Comparison of ENCODE assay signal across 2 cellular contexts in the genomic region with DNA sequence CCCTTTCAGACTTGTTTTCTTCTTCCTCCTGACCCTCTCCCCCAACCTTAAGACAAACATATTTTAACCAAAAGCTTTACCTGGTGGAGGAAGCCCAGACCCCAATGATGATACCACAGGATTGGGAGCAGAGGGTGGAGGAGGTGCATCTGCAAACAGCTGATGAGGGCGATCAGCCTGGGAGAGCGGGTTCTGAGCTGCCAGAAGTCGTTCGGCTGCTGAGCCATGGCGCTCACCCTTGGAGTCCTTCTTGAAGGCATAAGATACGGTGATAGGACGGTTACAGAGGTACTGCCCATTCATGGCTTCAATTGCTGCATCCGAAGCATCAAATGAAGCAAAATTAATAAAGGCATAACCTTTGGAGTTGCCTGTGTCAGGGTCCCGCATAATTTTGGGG.
TF ChIP-seq lines count a peak whose summit lies in the region.

No MANE protein-coding gene starts in this region.

TF ChIP-seq in SK-N-SH, 30 proteins besides CTCF, POLR2A, EP300 and RAD21:
- TF ChIP-seq FOXM1 (IDR thresholded peaks at IDR 0.05; ENCODE audit: low read depth) (no peak), POLR2AphosphoS5 (IDR thresholded peaks at IDR 0.05; ENCODE audit: low read depth, low read length) (no peak), JUND (IDR thresholded peaks at IDR 0.05) (no peak), SMC3 (IDR thresholded peaks at IDR 0.05; ENCODE audit: low read depth, low read length) (no peak), NFIC (IDR thresholded peaks at IDR 0.05; ENCODE audit: borderline replicate concordance) (no peak), GABPA (IDR thresholded peaks at IDR 0.05; ENCODE audit: low read depth) (no peak), YY1 (IDR thresholded peaks at IDR 0.05; ENCODE audit: low read depth) (no peak), MXI1 (IDR thresholded peaks at IDR 0.05; ENCODE audit: low read depth, low read length) (no peak)
- TF ChIP-seq, protein P1, sequence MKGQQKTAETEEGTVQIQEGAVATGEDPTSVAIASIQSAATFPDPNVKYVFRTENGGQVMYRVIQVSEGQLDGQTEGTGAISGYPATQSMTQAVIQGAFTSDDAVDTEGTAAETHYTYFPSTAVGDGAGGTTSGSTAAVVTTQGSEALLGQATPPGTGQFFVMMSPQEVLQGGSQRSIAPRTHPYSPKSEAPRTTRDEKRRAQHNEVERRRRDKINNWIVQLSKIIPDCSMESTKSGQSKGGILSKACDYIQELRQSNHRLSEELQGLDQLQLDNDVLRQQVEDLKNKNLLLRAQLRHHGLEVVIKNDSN (IDR thresholded peaks at IDR 0.05; ENCODE audit: borderline replicate concordance, low read depth): no peak
- TF ChIP-seq, protein P2, sequence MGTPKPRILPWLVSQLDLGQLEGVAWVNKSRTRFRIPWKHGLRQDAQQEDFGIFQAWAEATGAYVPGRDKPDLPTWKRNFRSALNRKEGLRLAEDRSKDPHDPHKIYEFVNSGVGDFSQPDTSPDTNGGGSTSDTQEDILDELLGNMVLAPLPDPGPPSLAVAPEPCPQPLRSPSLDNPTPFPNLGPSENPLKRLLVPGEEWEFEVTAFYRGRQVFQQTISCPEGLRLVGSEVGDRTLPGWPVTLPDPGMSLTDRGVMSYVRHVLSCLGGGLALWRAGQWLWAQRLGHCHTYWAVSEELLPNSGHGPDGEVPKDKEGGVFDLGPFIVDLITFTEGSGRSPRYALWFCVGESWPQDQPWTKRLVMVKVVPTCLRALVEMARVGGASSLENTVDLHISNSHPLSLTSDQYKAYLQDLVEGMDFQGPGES (IDR thresholded peaks at IDR 0.05; ENCODE audit: low read depth, low read length): no peak
- TF ChIP-seq, protein P3, sequence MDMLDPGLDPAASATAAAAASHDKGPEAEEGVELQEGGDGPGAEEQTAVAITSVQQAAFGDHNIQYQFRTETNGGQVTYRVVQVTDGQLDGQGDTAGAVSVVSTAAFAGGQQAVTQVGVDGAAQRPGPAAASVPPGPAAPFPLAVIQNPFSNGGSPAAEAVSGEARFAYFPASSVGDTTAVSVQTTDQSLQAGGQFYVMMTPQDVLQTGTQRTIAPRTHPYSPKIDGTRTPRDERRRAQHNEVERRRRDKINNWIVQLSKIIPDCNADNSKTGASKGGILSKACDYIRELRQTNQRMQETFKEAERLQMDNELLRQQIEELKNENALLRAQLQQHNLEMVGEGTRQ (IDR thresholded peaks at IDR 0.05; ENCODE audit: borderline replicate concordance, low read depth, low read length): no peak
TF ChIP-seq in SK-N-SH: peak in this region for 0.

TF ChIP-seq in SK-N-SH treated with all-trans-retinoic acid at 6 μM for 48 hours, 23 proteins besides CTCF, POLR2A, EP300 and RAD21:
- TF ChIP-seq ARNTL (CRISPR knock-in tag; IDR thresholded peaks at IDR 0.05; ENCODE audit: borderline replicate concordance, low read depth): no peak
- no peak for TF ChIP-seq ZFP3 (CRISPR knock-in tag; IDR thresholded peaks at IDR 0.05)
- TF ChIP-seq ZNF8 (CRISPR knock-in tag; IDR thresholded peaks at IDR 0.05): no peak
- TF ChIP-seq, protein P4, sequence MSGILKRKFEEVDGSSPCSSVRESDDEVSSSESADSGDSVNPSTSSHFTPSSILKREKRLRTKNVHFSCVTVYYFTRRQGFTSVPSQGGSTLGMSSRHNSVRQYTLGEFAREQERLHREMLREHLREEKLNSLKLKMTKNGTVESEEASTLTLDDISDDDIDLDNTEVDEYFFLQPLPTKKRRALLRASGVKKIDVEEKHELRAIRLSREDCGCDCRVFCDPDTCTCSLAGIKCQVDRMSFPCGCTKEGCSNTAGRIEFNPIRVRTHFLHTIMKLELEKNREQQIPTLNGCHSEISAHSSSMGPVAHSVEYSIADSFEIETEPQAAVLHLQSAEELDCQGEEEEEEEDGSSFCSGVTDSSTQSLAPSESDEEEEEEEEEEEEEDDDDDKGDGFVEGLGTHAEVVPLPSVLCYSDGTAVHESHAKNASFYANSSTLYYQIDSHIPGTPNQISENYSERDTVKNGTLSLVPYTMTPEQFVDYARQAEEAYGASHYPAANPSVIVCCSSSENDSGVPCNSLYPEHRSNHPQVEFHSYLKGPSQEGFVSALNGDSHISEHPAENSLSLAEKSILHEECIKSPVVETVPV (CRISPR knock-in tag; IDR thresholded peaks at IDR 0.05): no peak
- TF ChIP-seq TCF4 (CRISPR knock-in tag; IDR thresholded peaks at IDR 0.05; ENCODE audit: borderline replicate concordance): no peak
- TF ChIP-seq, protein P5, sequence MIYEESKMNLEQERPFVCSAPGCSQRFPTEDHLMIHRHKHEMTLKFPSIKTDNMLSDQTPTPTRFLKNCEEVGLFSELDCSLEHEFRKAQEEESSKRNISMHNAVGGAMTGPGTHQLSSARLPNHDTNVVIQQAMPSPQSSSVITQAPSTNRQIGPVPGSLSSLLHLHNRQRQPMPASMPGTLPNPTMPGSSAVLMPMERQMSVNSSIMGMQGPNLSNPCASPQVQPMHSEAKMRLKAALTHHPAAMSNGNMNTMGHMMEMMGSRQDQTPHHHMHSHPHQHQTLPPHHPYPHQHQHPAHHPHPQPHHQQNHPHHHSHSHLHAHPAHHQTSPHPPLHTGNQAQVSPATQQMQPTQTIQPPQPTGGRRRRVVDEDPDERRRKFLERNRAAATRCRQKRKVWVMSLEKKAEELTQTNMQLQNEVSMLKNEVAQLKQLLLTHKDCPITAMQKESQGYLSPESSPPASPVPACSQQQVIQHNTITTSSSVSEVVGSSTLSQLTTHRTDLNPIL (CRISPR knock-in tag; IDR thresholded peaks at IDR 0.05; ENCODE audit: low read depth): no peak
- TF ChIP-seq, protein P6, sequence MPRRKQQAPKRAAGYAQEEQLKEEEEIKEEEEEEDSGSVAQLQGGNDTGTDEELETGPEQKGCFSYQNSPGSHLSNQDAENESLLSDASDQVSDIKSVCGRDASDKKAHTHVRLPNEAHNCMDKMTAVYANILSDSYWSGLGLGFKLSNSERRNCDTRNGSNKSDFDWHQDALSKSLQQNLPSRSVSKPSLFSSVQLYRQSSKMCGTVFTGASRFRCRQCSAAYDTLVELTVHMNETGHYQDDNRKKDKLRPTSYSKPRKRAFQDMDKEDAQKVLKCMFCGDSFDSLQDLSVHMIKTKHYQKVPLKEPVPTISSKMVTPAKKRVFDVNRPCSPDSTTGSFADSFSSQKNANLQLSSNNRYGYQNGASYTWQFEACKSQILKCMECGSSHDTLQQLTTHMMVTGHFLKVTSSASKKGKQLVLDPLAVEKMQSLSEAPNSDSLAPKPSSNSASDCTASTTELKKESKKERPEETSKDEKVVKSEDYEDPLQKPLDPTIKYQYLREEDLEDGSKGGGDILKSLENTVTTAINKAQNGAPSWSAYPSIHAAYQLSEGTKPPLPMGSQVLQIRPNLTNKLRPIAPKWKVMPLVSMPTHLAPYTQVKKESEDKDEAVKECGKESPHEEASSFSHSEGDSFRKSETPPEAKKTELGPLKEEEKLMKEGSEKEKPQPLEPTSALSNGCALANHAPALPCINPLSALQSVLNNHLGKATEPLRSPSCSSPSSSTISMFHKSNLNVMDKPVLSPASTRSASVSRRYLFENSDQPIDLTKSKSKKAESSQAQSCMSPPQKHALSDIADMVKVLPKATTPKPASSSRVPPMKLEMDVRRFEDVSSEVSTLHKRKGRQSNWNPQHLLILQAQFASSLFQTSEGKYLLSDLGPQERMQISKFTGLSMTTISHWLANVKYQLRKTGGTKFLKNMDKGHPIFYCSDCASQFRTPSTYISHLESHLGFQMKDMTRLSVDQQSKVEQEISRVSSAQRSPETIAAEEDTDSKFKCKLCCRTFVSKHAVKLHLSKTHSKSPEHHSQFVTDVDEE (CRISPR knock-in tag; IDR thresholded peaks at IDR 0.05): no peak
- TF ChIP-seq SNAI2 (CRISPR knock-in tag; IDR thresholded peaks at IDR 0.05): no peak
- TF ChIP-seq ZC3H10 (CRISPR knock-in tag; IDR thresholded peaks at IDR 0.05): no peak
- no peak for TF ChIP-seq PPARA (CRISPR knock-in tag; IDR thresholded peaks at IDR 0.05; ENCODE audit: borderline replicate concordance)
- TF ChIP-seq CSDC2 (CRISPR knock-in tag; IDR thresholded peaks at IDR 0.05): no peak
